11 cellular contexts compared by ENCODE assay signal in the genomic region with DNA sequence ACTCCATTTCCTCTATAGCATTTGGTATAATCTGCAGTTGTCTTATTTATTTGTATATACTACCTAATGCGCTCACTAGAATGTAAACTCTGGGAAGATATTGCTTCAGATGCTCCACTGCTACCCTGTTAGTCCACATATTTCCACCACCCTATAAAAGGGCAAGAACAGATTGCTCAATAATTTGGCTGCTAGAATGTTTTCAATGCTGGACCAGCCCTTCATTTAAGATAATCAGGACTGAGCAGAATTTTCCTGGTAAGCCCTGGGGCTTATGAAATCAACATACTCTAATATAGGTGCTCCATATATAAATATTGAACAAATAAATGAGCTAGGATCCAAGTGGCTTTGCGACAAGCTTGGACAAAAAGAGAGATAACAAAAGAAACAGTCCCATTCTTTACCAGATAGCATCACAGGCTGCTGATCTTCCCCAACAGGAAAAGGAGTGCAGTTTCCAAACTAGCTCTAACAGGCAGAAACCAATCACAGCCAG. TPM values are rescaled to one million over a fixed set of nuclear protein-coding genes. Genes with fewer than 3 reads are reported as not detected.
DNase-seq lines count a peak whose midpoint lies in the region; ATAC-seq, FAIRE-seq and TF ChIP-seq lines count a peak whose summit lies in the region.
"Had no signal": no experiment of that assay in that cellular context is flagged by ENCODE, and none has a peak within 500 bp of the region (broad histone marks: within the 10 kb centered on the region; RNA-seq: fewer than 3 reads in every experiment).

No MANE protein-coding gene starts in this region.

- dilution Hi-C loops in IMR-90 (cut with HindIII; ENCODE audit: low sequenced_read_pairs, unreplicated experiment) = no loop called here

- no peak overlapping the region for H4K91ac ChIP-seq in IMR-90 (ENCODE audit: insufficient read depth, low read depth, low read length)

- H3K56ac ChIP-seq in IMR-90 (ENCODE audit: extremely low read depth, insufficient read depth, low read length) = 0 out of 2 replicates have a peak overlapping the region, but pooled peaks have one; percentile 12

- no peaks in the 10 kb centered on the region for H3K9me3 ChIP-seq in IMR-90 (ENCODE audit: control insufficient read depth, insufficient read depth, low read length)
- no peaks in the 10 kb centered on the region for H3K9me3 ChIP-seq in HepG2 (ENCODE audit: low read length)

- no peak overlapping the region for H3K14ac ChIP-seq in IMR-90 (replicated peaks; ENCODE audit: low read depth, low read length)

- H3K27me3 ChIP-seq in IMR-90 (ENCODE audit: control insufficient read depth, insufficient read depth, low read length) = no peaks in the 10 kb centered on the region
- H3K27me3 ChIP-seq in HepG2 (ENCODE audit: control insufficient read depth in 1 of 2, insufficient read depth in 2 of 2, low read length in 2 of 2) = no peaks in the 10 kb centered on the region

- peaks cover 25% of the 10 kb centered on the region for H3K79me2 ChIP-seq in HepG2 (ENCODE audit: insufficient read depth, low read length)

- no peak overlapping the region for H4K8ac ChIP-seq in IMR-90 (ENCODE audit: low read depth in 2 of 2, low read length in 2 of 2)

- H4K20me1 ChIP-seq in IMR-90 (ENCODE audit: insufficient read depth, low read length) (peaks cover 88% of the 10 kb centered on the region), HepG2 (ENCODE audit: insufficient read depth, low read length) (no peaks in the 10 kb centered on the region)

- peak overlapping the region; percentile 1 for H2BK5ac ChIP-seq in IMR-90 (ENCODE audit: low read depth, low read length, poor library complexity, severe bottlenecking)

- H2AK9ac ChIP-seq in IMR-90 (replicated peaks; ENCODE audit: low read depth, low read length, poor library complexity) = no peak overlapping the region

- peaks cover 36 to 45% of the 10 kb centered on the region in 2 donors for H3K4me1 Mint-ChIP-seq in stimulated activated naive B cell treated with anti-CD40 and anti-IgM and Interleukin-4, amounts not matched to agents 10 μg/mL and 1 μg/mL and 100 μg/mL, for 72 hours
- peaks cover 23% of the 10 kb centered on the region for H3K4me1 Mint-ChIP-seq in WTC11
- H3K4me1 Mint-ChIP-seq: activated naive CD8-positive, alpha-beta T cell treated with anti-CD3 and anti-CD28 coated beads for 36 hours had no signal

- H3K9me3 Mint-ChIP-seq in stimulated activated naive B cell treated with anti-CD40 and anti-IgM and Interleukin-4, amounts not matched to agents 10 μg/mL and 1 μg/mL and 100 μg/mL, for 72 hours = no peaks in the 10 kb centered on the region
- H3K9me3 Mint-ChIP-seq in WTC11 = no peaks in the 10 kb centered on the region
- H3K9me3 Mint-ChIP-seq: activated naive CD8-positive, alpha-beta T cell treated with anti-CD3 and anti-CD28 coated beads for 36 hours had no signal

- no peak overlapping the region for H3K23ac ChIP-seq in IMR-90 (ENCODE audit: low read depth, low read length)

- POLR2A ChIA-PET in IMR-90 (lab: Charles Lee; ENCODE audit: unreplicated experiment) = no interaction called here
- POLR2A ChIA-PET in HepG2 (lab: Yijun Ruan, JAX) = interaction anchor here (2.8 kb wide), 1 partner anchor 8 kb away, joined by 15 read pairs; the partner anchor contains the start of gene BCAR3
- POLR2A ChIA-PET in WTC11 (lab: Charles Lee) = no interaction called here

- no peak overlapping the region for H3K4me3 ChIP-seq in IMR-90 (ENCODE audit: insufficient read depth, low read depth, low read length)
- no peak overlapping the region for H3K4me3 ChIP-seq in HepG2 (replicated peaks in 1 of 3; ENCODE audit: insufficient read depth in 1 of 3, low read depth in 2 of 3, low read length in 3 of 3)

- no peak overlapping the region for H2AFZ ChIP-seq in IMR-90 (replicated peaks; ENCODE audit: low read length, poor library complexity)
- H2AFZ ChIP-seq in HepG2 (ENCODE audit: low read length) = no peak overlapping the region

- H3K4me2 ChIP-seq in IMR-90 (ENCODE audit: low read depth, low read length) = no peak overlapping the region
- H3K4me2 ChIP-seq in HepG2 (ENCODE audit: low read depth, low read length) = no peak overlapping the region

- no peak for FAIRE-seq in HepG2 (lab: Jason Lieb, UNC)

- TF ChIP-seq CTCF in IMR-90 (conservative IDR thresholded peaks at IDR 0.05; ENCODE audit: low read depth, low read length) (no peak), HepG2 (CRISPR knock-in tag; IDR thresholded peaks at IDR 0.05) (no peak), WTC11 (IDR thresholded peaks at IDR 0.05) (no peak)

- CTCF ChIA-PET in IMR-90 (lab: Yijun Ruan, JAX) = interaction anchor here (0.6 to 2.1 kb wide), 6 partner anchors 11 to 171 kb away, joined by 3 to 7 read pairs (median 3); no protein-coding TSS in a partner anchor
- CTCF ChIA-PET in HepG2 (lab: Yijun Ruan, JAX; ENCODE audit: low intra/inter-chr PET ratio, low total read pairs) = no interaction called here
- CTCF ChIA-PET in WTC11 (lab: Charles Lee) = no interaction called here

- BruUV-seq in IMR-90 (replicated peaks; lab: Mats Ljungman, UMichigan) = no TSS peak
- BruUV-seq in HepG2 (replicated peaks; lab: Mats Ljungman, UMichigan) = no TSS peak

- H3K4me3 Mint-ChIP-seq in stimulated activated naive B cell treated with anti-CD40 and anti-IgM and Interleukin-4, amounts not matched to agents 10 μg/mL and 1 μg/mL and 100 μg/mL, for 72 hours = peak overlapping the region in 1 of 2 donors; percentile 30
- no peak overlapping the region for H3K4me3 Mint-ChIP-seq in WTC11
- H3K4me3 Mint-ChIP-seq: activated naive CD8-positive, alpha-beta T cell treated with anti-CD3 and anti-CD28 coated beads for 36 hours had no signal

- H4K5ac ChIP-seq in IMR-90 (ENCODE audit: low read depth, low read length) = no peak overlapping the region

- H2BK15ac ChIP-seq in IMR-90 (ENCODE audit: low read depth, low read length) = no peak overlapping the region

- H2BK20ac ChIP-seq in IMR-90 (ENCODE audit: low read depth, low read length) = no peak overlapping the region

- H3K36me3 ChIP-seq in IMR-90 (ENCODE audit: control insufficient read depth, insufficient read depth, low read length) = peaks cover 24% of the 10 kb centered on the region
- H3K36me3 ChIP-seq in HepG2 (replicated peaks in 1 of 2; ENCODE audit: control insufficient read depth in 1 of 2, insufficient read depth in 2 of 2, low read length in 2 of 2) = peaks cover 1 to 14% of the 10 kb centered on the region in 2 experiments; a peak in 2 of 5 replicates

- 0 out of 2 replicates have a peak overlapping the region, but pooled peaks have one; percentile 35 for H3K4ac ChIP-seq in IMR-90 (ENCODE audit: low read depth, low read length)

- TF ChIP-seq EP300 in HepG2 (IDR thresholded peaks at IDR 0.05; ENCODE audit: low read depth in 2 of 2, low read length in 2 of 2) (no peak), HepG2 (CRISPR knock-in tag; IDR thresholded peaks at IDR 0.05; ENCODE audit: borderline replicate concordance) (no peak)

- no peak overlapping the region for H2BK120ac ChIP-seq in IMR-90 (ENCODE audit: low read depth, low read length)

- H3K9me1 ChIP-seq in IMR-90 (ENCODE audit: insufficient read depth, low read length) = peaks cover 45% of the 10 kb centered on the region

- H2AK5ac ChIP-seq in IMR-90 (ENCODE audit: low read depth, low read length) = peak overlapping the region; percentile 44; the same call in 1 of the 2 replicates

- H3K27ac ChIP-seq in IMR-90 (ENCODE audit: insufficient read depth, low read length) (no peak overlapping the region), cingulate gyrus (ENCODE audit: low read depth, low read length) (peak overlapping the region; percentile 44), HepG2 (ENCODE audit: extremely low read length, insufficient read depth, low read length) (no peak overlapping the region)

- H3K4me1 ChIP-seq in IMR-90 (ENCODE audit: control insufficient read depth, insufficient read depth, low read length) = peaks cover 48% of the 10 kb centered on the region
- H3K4me1 ChIP-seq in HepG2 (ENCODE audit: insufficient read depth, low read length) = peaks cover 72% of the 10 kb centered on the region

- peaks cover 58 to 75% of the 10 kb centered on the region in 2 donors for H3K36me3 Mint-ChIP-seq in stimulated activated naive B cell treated with anti-CD40 and anti-IgM and Interleukin-4, amounts not matched to agents 10 μg/mL and 1 μg/mL and 100 μg/mL, for 72 hours
- H3K36me3 Mint-ChIP-seq in WTC11 = peaks cover 23% of the 10 kb centered on the region
- H3K36me3 Mint-ChIP-seq: activated naive CD8-positive, alpha-beta T cell treated with anti-CD3 and anti-CD28 coated beads for 36 hours had no signal

- no peaks in the 10 kb centered on the region for H3K27me3 Mint-ChIP-seq in stimulated activated naive B cell treated with anti-CD40 and anti-IgM and Interleukin-4, amounts not matched to agents 10 μg/mL and 1 μg/mL and 100 μg/mL, for 72 hours
- no peaks in the 10 kb centered on the region for H3K27me3 Mint-ChIP-seq in WTC11 (ENCODE audit: low read depth)

- H3K18ac ChIP-seq in IMR-90 (ENCODE audit: low read depth, low read length) = peak overlapping the region; percentile 18; the same call in 1 of the 2 replicates

- H3K27ac Mint-ChIP-seq in stimulated activated naive B cell treated with anti-CD40 and anti-IgM and Interleukin-4, amounts not matched to agents 10 μg/mL and 1 μg/mL and 100 μg/mL, for 72 hours = peak overlapping the region; percentile 65
- no peak overlapping the region for H3K27ac Mint-ChIP-seq in WTC11
- H3K27ac Mint-ChIP-seq: activated naive CD8-positive, alpha-beta T cell treated with anti-CD3 and anti-CD28 coated beads for 36 hours had no signal

- DNase-seq in IMR-90 (peak; percentile 30), HepG2 (ENCODE audit: low spot score) (no peak), WTC11 (ENCODE audit: low spot score) (no peak)
- no peak for DNase-seq in stimulated activated naive B cell treated with anti-CD40 and anti-IgM and Interleukin-4, amounts not matched to agents 10 μg/mL and 1 μg/mL and 100 μg/mL, for 72 hours
- DNase-seq: activated naive CD8-positive, alpha-beta T cell treated with anti-CD3 and anti-CD28 coated beads for 36 hours; NCI-H1417; stimulated activated CD4-positive, alpha-beta T cell treated with anti-CD3 and anti-CD28 coated beads, Interleukin-2, amount 100 ng/mL, for 24 hours had no signal

- H3K9ac ChIP-seq in IMR-90 (ENCODE audit: low read depth, low read length) (no peak overlapping the region), HepG2 (ENCODE audit: insufficient read depth, low read depth, low read length) (no peak overlapping the region)

- TF ChIP-seq POLR2A in IMR-90 (IDR thresholded peaks at IDR 0.05; ENCODE audit: low read depth, low read length) (no peak), HepG2 (IDR thresholded peaks at IDR 0.05; ENCODE audit: insufficient read depth in 1 of 2, low read depth in 2 of 2, low read length in 2 of 2) (no peak)

- in situ Hi-C loops in IMR-90 (cut with MboI; ENCODE audit: low sequenced_read_pairs) = loop anchor here (5.0 kb wide), 1 partner anchor 36 kb away; no protein-coding TSS in a partner anchor
- in situ Hi-C loops in HepG2 (cut with HindIII; ENCODE audit: extremely low pct_ligation_motif_present, low pct_unique_long_range_greater_than_20kb) = no loop called here

- H3K79me1 ChIP-seq in IMR-90 (ENCODE audit: low read depth in 1 of 2, low read length in 2 of 2) = peaks cover 25 to 87% of the 10 kb centered on the region in 2 experiments

- WGBS in IMR-90 (ENCODE audit: extremely low coverage in 2 of 2, insufficient read length in 1 of 2), 2 experiments = no CpG with 5 or more reads among the region's 2 CpGs
- WGBS in HepG2 (ENCODE audit: low lambda C conversion rate) = 96% methylated on average over 2 of the region's 2 CpGs

- intact Hi-C loops in IMR-90 (cut with micrococcal nuclease) (no loop called here), HepG2 (cut with micrococcal nuclease; ENCODE audit: unreplicated experiment) (no loop called here)

- no peak for TF ChIP-seq RAD21 in IMR-90 (IDR thresholded peaks at IDR 0.05; ENCODE audit: low read length)
- no peak for TF ChIP-seq RAD21 in HepG2 (CRISPR knock-in tag; IDR thresholded peaks at IDR 0.05)

- ATAC-seq in IMR-90 (ENCODE audit: low read depth) (peak; percentile 24; the same call in 1 of the 2 replicates), HepG2 (no peak), GM18907 (IDR thresholded peaks at IDR 0.05; ENCODE audit: unreplicated experiment) (no peak), WTC11 (no peak), GM18517 (IDR thresholded peaks at IDR 0.05; ENCODE audit: unreplicated experiment) (no peak), HG02642 (IDR thresholded peaks at IDR 0.05; ENCODE audit: poor library complexity, unreplicated experiment) (no peak)
- no peak for ATAC-seq in stimulated activated naive B cell treated with anti-CD40 and anti-IgM and Interleukin-4, amounts not matched to agents 10 μg/mL and 1 μg/mL and 100 μg/mL, for 72 hours (replicated peaks)

RNA-seq across cellular contexts. Expression of gene BCAR3, which starts 8.4 kb away (rescaled TPM):
- total RNA-seq in IMR-90 (2012; rRNA removed) (46.4 TPM in 2 replicates), HepG2 (2016; rRNA removed; fragmentation: Illumina TruSeq; extraction: Trizol) (4.8 and 5.5 TPM in 2 replicates), WTC11 (2021) (9.3 to 14.8 TPM (median 9.6 TPM) in 3 replicates)
- polyA plus RNA-seq in IMR-90 (2012; rRNA removed) (41.4 and 47.9 TPM in 2 replicates), HepG2 (2011; rRNA removed) (3.6 and 5.4 TPM in 2 replicates)
- 28.9 and 33.4 TPM in 2 replicates for polyA plus RNA-seq in IMR-90 (2012; cell fraction: cytosol; rRNA removed)
- 41.5 and 54.4 TPM in 2 replicates for polyA plus RNA-seq in IMR-90 (2012; cell fraction: nucleus; rRNA removed; ENCODE audit: low replicate concordance)
- total RNA-seq in HepG2 (2016; cell fraction: cytosol; rRNA removed; fragmentation: Illumina TruSeq; extraction: Trizol; ENCODE audit: low read depth) = 2.6 and 3.2 TPM in 2 replicates
- total RNA-seq in HepG2 (2016; cell fraction: insoluble cytoplasmic fraction; rRNA removed; fragmentation: Illumina TruSeq; extraction: Trizol) = 4.7 and 5.1 TPM in 2 replicates
- 3.3 and 3.5 TPM in 2 replicates for total RNA-seq in HepG2 (2016; cell fraction: membrane; rRNA removed; fragmentation: Illumina TruSeq; extraction: Trizol)
- 4.6 TPM in 2 replicates for total RNA-seq in HepG2 (2016; cell fraction: nucleus; rRNA removed; fragmentation: Illumina TruSeq; extraction: Trizol)
- polyA plus RNA-seq in HepG2 (2011; cell fraction: cytosol; rRNA removed) = 3.1 and 3.4 TPM in 2 replicates
- 6.8 and 8.6 TPM in 2 replicates for polyA plus RNA-seq in HepG2 (2011; cell fraction: nucleus; rRNA removed)
- polyA plus RNA-seq in HepG2 (2012) = 4.7 and 5.8 TPM in 2 replicates
- 0.58 and 0.79 TPM in 2 replicates for polyA plus RNA-seq in HepG2 (2016; cell fraction: cytosol; fragmentation: Illumina TruSeq; extraction: Trizol; ENCODE audit: low read depth)
- polyA plus RNA-seq in HepG2 (2016; cell fraction: insoluble cytoplasmic fraction; fragmentation: Illumina TruSeq; extraction: Trizol; ENCODE audit: low read depth) = 4.8 and 6.3 TPM in 2 replicates
- 1.2 and 1.6 TPM in 2 replicates for polyA plus RNA-seq in HepG2 (2016; cell fraction: membrane; fragmentation: Illumina TruSeq; extraction: Trizol; ENCODE audit: low read depth)
- polyA plus RNA-seq in HepG2 (2016; cell fraction: nucleus; fragmentation: Illumina TruSeq; extraction: Trizol; ENCODE audit: insufficient read depth, low read depth) = 3.7 and 6.7 TPM in 2 replicates
- polyA minus RNA-seq in HepG2 (2011; rRNA and poly(A)+ RNA removed; ENCODE audit: low replicate concordance) = 8.2 and 39.9 TPM in 2 replicates
- polyA minus RNA-seq in HepG2 (2011; cell fraction: cytosol; rRNA and poly(A)+ RNA removed) = 7.6 and 8.4 TPM in 2 replicates
- polyA minus RNA-seq in HepG2 (2011; cell fraction: nucleus; rRNA and poly(A)+ RNA removed) = 10.4 and 10.6 TPM in 2 replicates
